In genomic region chr2:23460228-23460627, GRCh38 we compare ENCODE assay signal across 8 cellular contexts.
DNase-seq lines count a peak whose midpoint lies in the region; ATAC-seq, FAIRE-seq and TF ChIP-seq lines count a peak whose summit lies in the region.

No MANE protein-coding gene starts in this region.

- no peak overlapping the region for H2BK20ac ChIP-seq in IMR-90 (ENCODE audit: low read depth, low read length)

- H3K4me3 ChIP-seq in heart left ventricle (no peak overlapping the region), IMR-90 (ENCODE audit: insufficient read depth, low read depth, low read length) (no peak overlapping the region)

- peak; percentile 40 for FAIRE-seq in urothelium cell line (lab: Jason Lieb, UNC)

- peaks cover 0 to 11% of the 10 kb centered on the region in 2 experiments; a peak in 1 of 4 replicates for H3K79me1 ChIP-seq in IMR-90 (ENCODE audit: low read depth in 1 of 2, low read length in 2 of 2)

- no peak overlapping the region for H2AK9ac ChIP-seq in IMR-90 (replicated peaks; ENCODE audit: low read depth, low read length, poor library complexity)

- no peaks in the 10 kb centered on the region for H3K36me3 Mint-ChIP-seq in endothelial cell (ENCODE audit: low read depth, unreplicated experiment)

- ATAC-seq in heart left ventricle (no peak), Right ventricle myocardium inferior (no peak), IMR-90 (ENCODE audit: low read depth) (peak; percentile 63; the same call in 1 of the 2 replicates), HG03039 (IDR thresholded peaks at IDR 0.05; ENCODE audit: unreplicated experiment) (no peak), GM19467 (IDR thresholded peaks at IDR 0.05; ENCODE audit: unreplicated experiment) (no peak)

- H3K27ac ChIP-seq in heart left ventricle, result no peak overlapping the region
- H3K27ac ChIP-seq in IMR-90 (ENCODE audit: insufficient read depth, low read length), result no peak overlapping the region

- in situ Hi-C loops in IMR-90 (cut with MboI; ENCODE audit: low sequenced_read_pairs), result loop anchor here (10.0 kb wide), 1 partner anchor 265 kb away; no protein-coding TSS in a partner anchor

- POLR2A ChIA-PET in IMR-90 (lab: Charles Lee; ENCODE audit: unreplicated experiment), result no interaction called here

- H3K23ac ChIP-seq in IMR-90 (ENCODE audit: low read depth, low read length), result no peak overlapping the region

- H3K36me3 ChIP-seq in heart left ventricle, result no peaks in the 10 kb centered on the region
- H3K36me3 ChIP-seq in IMR-90 (ENCODE audit: control insufficient read depth, insufficient read depth, low read length), result no peaks in the 10 kb centered on the region

- TF ChIP-seq CTCF in heart left ventricle (IDR thresholded peaks at IDR 0.05) (peak in 7 of 12 donors; percentile 4 to 30 (median 26)), IMR-90 (conservative IDR thresholded peaks at IDR 0.05; ENCODE audit: low read depth, low read length) (peak; percentile 64), endothelial cell (IDR thresholded peaks at IDR 0.05; ENCODE audit: unreplicated experiment) (peak; percentile 37)

- H2AFZ ChIP-seq in IMR-90 (replicated peaks; ENCODE audit: low read length, poor library complexity), result no peak overlapping the region

- WGBS in heart left ventricle, 4 donors, result 86 to 93% (median 89%) methylated on average over 1 of the region's 1 CpG
- no CpG with 5 or more reads among the region's 1 CpG for WGBS in IMR-90 (ENCODE audit: extremely low coverage in 2 of 2, insufficient read length in 1 of 2), 2 experiments

- DNase-seq in heart left ventricle, result no peak
- DNase-seq in Right ventricle myocardium inferior (ENCODE audit: missing footprints), result no peak
- peak; percentile 47 for DNase-seq in IMR-90
- no peak for DNase-seq in endothelial cell (ENCODE audit: low spot score)
- no peak for DNase-seq in urothelium cell line (ENCODE audit: low spot score)
- DNase-seq in GM19238 (ENCODE audit: insufficient read length, low spot score), result no peak

- TF ChIP-seq POLR2A in heart left ventricle (IDR thresholded peaks at IDR 0.05) (no peak), IMR-90 (IDR thresholded peaks at IDR 0.05; ENCODE audit: low read depth, low read length) (no peak)

- no peak overlapping the region for H4K5ac ChIP-seq in IMR-90 (ENCODE audit: low read depth, low read length)

- H3K4me3 Mint-ChIP-seq in endothelial cell (ENCODE audit: unreplicated experiment), result no peak overlapping the region

- peaks cover 0 to 7% (median 0%) of the 10 kb centered on the region in 9 donors for H3K27me3 ChIP-seq in heart left ventricle
- H3K27me3 ChIP-seq in IMR-90 (ENCODE audit: control insufficient read depth, insufficient read depth, low read length), result no peaks in the 10 kb centered on the region

- H3K27me3 Mint-ChIP-seq in endothelial cell (ENCODE audit: unreplicated experiment), result peaks cover 1% of the 10 kb centered on the region

- no peak overlapping the region for H2BK120ac ChIP-seq in IMR-90 (ENCODE audit: low read depth, low read length)

- peaks cover 4% of the 10 kb centered on the region; the same call in 1 of the 2 replicates for H4K20me1 ChIP-seq in IMR-90 (ENCODE audit: insufficient read depth, low read length)

- no peak overlapping the region for H3K27ac Mint-ChIP-seq in endothelial cell (ENCODE audit: unreplicated experiment)

- TF ChIP-seq RAD21 in IMR-90 (IDR thresholded peaks at IDR 0.05; ENCODE audit: low read length), result peak; percentile 75

- no peak overlapping the region for H3K4ac ChIP-seq in IMR-90 (ENCODE audit: low read depth, low read length)

- no peak overlapping the region for H3K56ac ChIP-seq in IMR-90 (ENCODE audit: extremely low read depth, insufficient read depth, low read length)

- H2BK5ac ChIP-seq in IMR-90 (ENCODE audit: low read depth, low read length, poor library complexity, severe bottlenecking), result no peak overlapping the region

- intact Hi-C loops in heart left ventricle (cut with DNase I), result no loop called here
- intact Hi-C loops in Right ventricle myocardium inferior (cut with DNase I), result no loop called here
- intact Hi-C loops in IMR-90 (cut with micrococcal nuclease), result loop anchor here (1.0 to 5.0 kb wide), 3 partner anchors 73 to 263 kb away; partner anchors contain the start of gene KLHL29

- no peaks in the 10 kb centered on the region for H3K9me1 ChIP-seq in IMR-90 (ENCODE audit: insufficient read depth, low read length)

- CTCF ChIA-PET in IMR-90 (lab: Yijun Ruan, JAX), result interaction anchor here (0.7 kb wide), 1 partner anchor 44 kb away, joined by 4 read pairs; no protein-coding TSS in a partner anchor

- no peak overlapping the region for H3K4me2 ChIP-seq in IMR-90 (ENCODE audit: low read depth, low read length)

- dilution Hi-C loops in IMR-90 (cut with HindIII; ENCODE audit: low sequenced_read_pairs, unreplicated experiment), result no loop called here

- no peak overlapping the region for H2AK5ac ChIP-seq in IMR-90 (ENCODE audit: low read depth, low read length)

- no peak overlapping the region for H2BK15ac ChIP-seq in IMR-90 (ENCODE audit: low read depth, low read length)

- no peak overlapping the region for H3K9ac ChIP-seq in IMR-90 (ENCODE audit: low read depth, low read length)

- H4K91ac ChIP-seq in IMR-90 (ENCODE audit: insufficient read depth, low read depth, low read length), result no peak overlapping the region

- H3K4me1 ChIP-seq in heart left ventricle (no peaks in the 10 kb centered on the region), IMR-90 (ENCODE audit: control insufficient read depth, insufficient read depth, low read length) (peaks cover 11% of the 10 kb centered on the region)

- no TSS peak for BruUV-seq in IMR-90 (replicated peaks; lab: Mats Ljungman, UMichigan)

- no peak overlapping the region for H3K14ac ChIP-seq in IMR-90 (replicated peaks; ENCODE audit: low read depth, low read length)

- H3K9me3 Mint-ChIP-seq in endothelial cell (ENCODE audit: unreplicated experiment), result no peaks in the 10 kb centered on the region

- no peak overlapping the region for H4K8ac ChIP-seq in IMR-90 (ENCODE audit: low read depth in 2 of 2, low read length in 2 of 2)

- no peak overlapping the region for H3K18ac ChIP-seq in IMR-90 (ENCODE audit: low read depth, low read length)

- H3K4me1 Mint-ChIP-seq in endothelial cell (ENCODE audit: unreplicated experiment), result no peaks in the 10 kb centered on the region

- H3K9me3 ChIP-seq in heart left ventricle, result no peaks in the 10 kb centered on the region
- H3K9me3 ChIP-seq in IMR-90 (ENCODE audit: control insufficient read depth, insufficient read depth, low read length), result no peaks in the 10 kb centered on the region

TF ChIP-seq in IMR-90, 13 proteins besides CTCF, POLR2A, EP300 and RAD21:
- no peak for TF ChIP-seq CEBPB (IDR thresholded peaks at IDR 0.05; ENCODE audit: low read depth, low read length)
- TF ChIP-seq ELK1 (IDR thresholded peaks at IDR 0.05; ENCODE audit: borderline replicate concordance, low read depth, low read length), result no peak
- TF ChIP-seq SMC3 (IDR thresholded peaks at IDR 0.05; ENCODE audit: low read depth, low read length), result peak; percentile 60
